ENCODE assay signal across 1 cellular context in the genomic region with DNA sequence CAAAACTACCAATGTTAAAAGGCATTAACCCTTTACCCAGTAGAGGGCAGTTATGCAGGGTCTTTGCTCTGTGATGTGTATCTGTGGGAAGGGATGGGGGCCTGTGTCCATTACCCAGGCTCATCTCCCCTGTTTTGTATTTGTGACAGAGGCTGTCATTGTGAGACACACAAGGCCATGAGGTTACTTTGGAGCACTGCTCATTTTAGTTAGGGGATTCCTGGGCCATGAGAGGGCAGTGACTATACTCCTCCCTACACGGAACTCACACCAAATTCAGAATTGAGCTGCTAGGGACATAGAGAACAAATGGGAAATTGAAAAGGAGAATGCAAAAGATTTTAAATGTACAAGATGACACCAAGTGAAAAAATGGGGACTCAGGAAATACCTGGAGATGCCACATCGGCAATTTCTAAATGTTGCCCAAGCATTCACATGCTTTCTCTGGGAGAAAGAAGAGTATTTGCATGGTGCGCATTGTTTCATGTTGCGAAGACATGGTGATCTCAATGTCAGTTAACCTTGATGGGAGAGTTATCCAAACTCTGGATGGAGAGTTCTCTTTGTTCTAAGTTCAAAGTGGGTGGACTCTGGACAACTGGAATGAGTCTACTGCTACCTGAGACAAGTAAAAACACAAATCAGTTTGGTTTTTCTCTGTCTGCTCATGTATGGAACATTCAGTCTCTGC.
TF ChIP-seq lines count a peak whose summit lies in the region.

No MANE protein-coding gene starts in this region.

TF ChIP-seq in HepG2, 621 proteins besides CTCF, POLR2A, EP300 and RAD21 (continued from another document and continues in another):
- TF ChIP-seq, protein P1, sequence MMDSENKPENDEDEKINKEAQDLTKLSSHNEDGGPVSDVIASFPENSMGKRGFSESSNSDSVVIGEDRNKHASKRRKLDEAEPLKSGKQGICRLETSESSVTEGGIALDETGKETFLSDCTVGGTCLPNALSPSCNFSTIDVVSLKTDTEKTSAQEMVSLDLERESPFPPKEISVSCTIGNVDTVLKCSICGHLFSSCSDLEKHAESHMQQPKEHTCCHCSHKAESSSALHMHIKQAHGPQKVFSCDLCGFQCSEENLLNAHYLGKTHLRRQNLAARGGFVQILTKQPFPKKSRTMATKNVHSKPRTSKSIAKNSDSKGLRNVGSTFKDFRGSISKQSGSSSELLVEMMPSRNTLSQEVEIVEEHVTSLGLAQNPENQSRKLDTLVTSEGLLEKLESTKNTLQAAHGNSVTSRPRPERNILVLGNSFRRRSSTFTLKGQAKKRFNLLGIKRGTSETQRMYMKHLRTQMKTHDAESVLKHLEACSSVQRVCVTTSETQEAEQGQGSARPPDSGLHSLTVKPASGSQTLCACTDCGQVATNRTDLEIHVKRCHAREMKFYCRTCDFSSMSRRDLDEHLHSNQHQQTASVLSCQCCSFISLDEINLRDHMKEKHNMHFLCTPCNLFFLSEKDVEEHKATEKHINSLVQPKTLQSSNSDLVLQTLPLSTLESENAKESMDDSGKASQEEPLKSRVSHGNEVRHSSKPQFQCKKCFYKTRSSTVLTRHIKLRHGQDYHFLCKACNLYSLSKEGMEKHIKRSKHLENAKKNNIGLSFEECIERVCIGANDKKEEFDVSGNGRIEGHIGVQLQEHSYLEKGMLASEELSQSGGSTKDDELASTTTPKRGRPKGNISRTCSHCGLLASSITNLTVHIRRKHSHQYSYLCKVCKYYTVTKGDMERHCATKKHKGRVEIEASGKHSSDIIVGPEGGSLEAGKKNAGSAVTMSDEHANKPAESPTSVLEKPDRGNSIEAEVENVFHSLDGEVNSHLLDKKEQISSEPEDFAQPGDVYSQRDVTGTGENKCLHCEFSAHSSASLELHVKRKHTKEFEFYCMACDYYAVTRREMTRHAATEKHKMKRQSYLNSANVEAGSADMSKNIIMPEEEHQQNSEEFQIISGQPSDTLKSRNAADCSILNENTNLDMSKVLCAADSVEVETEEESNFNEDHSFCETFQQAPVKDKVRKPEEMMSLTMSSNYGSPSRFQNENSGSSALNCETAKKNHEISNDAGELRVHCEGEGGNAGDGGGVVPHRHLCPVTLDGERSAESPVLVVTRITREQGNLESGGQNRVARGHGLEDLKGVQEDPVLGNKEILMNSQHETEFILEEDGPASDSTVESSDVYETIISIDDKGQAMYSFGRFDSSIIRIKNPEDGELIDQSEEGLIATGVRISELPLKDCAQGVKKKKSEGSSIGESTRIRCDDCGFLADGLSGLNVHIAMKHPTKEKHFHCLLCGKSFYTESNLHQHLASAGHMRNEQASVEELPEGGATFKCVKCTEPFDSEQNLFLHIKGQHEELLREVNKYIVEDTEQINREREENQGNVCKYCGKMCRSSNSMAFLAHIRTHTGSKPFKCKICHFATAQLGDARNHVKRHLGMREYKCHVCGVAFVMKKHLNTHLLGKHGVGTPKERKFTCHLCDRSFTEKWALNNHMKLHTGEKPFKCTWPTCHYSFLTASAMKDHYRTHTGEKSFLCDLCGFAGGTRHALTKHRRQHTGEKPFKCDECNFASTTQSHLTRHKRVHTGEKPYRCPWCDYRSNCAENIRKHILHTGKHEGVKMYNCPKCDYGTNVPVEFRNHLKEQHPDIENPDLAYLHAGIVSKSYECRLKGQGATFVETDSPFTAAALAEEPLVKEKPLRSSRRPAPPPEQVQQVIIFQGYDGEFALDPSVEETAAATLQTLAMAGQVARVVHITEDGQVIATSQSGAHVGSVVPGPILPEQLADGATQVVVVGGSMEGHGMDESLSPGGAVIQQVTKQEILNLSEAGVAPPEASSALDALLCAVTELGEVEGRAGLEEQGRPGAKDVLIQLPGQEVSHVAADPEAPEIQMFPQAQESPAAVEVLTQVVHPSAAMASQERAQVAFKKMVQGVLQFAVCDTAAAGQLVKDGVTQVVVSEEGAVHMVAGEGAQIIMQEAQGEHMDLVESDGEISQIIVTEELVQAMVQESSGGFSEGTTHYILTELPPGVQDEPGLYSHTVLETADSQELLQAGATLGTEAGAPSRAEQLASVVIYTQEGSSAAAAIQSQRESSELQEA (CRISPR knock-in tag; IDR thresholded peaks at IDR 0.05; ENCODE audit: not compliant biosample characterization) = no peak
- TF ChIP-seq NFIB (CRISPR knock-in tag; IDR thresholded peaks at IDR 0.05; ENCODE audit: borderline replicate concordance) (no peak), MIER2 (CRISPR knock-in tag; IDR thresholded peaks at IDR 0.05) (0 out of 2 replicates have a peak, but pooled peaks have one; percentile 33), ZNF580 (CRISPR knock-in tag; IDR thresholded peaks at IDR 0.05; ENCODE audit: borderline replicate concordance, low read depth) (no peak), ZNF230 (CRISPR knock-in tag; IDR thresholded peaks at IDR 0.05) (no peak), GATAD2A (CRISPR knock-in tag; IDR thresholded peaks at IDR 0.05) (peak; percentile 68), HDAC2 (CRISPR knock-in tag; IDR thresholded peaks at IDR 0.05) (0 out of 2 replicates have a peak, but pooled peaks have one; percentile 19), NCOR1 (IDR thresholded peaks at IDR 0.05; ENCODE audit: borderline replicate concordance, low read length) (peak; percentile 75; the same call in 1 of the 2 replicates), MTA1 (CRISPR knock-in tag; IDR thresholded peaks at IDR 0.05; ENCODE audit: borderline replicate concordance) (no peak), TP53 (CRISPR knock-in tag; conservative IDR thresholded peaks at IDR 0.05) (no peak), TFE3 (CRISPR knock-in tag; IDR thresholded peaks at IDR 0.05) (no peak), ATF3 (CRISPR knock-in tag; IDR thresholded peaks at IDR 0.05) (no peak), ZNF672 (CRISPR knock-in tag; IDR thresholded peaks at IDR 0.05) (no peak), MAZ (IDR thresholded peaks at IDR 0.05; ENCODE audit: borderline replicate concordance, low read depth, low read length) (no peak), MAZ (CRISPR knock-in tag; IDR thresholded peaks at IDR 0.05; ENCODE audit: low read depth) (no peak), ZNF383 (CRISPR knock-in tag; IDR thresholded peaks at IDR 0.05; ENCODE audit: borderline replicate concordance) (no peak), XRCC5 (optimal IDR thresholded peaks at IDR 0.05; ENCODE audit: low read length) (no peak), EZH2 (conservative IDR thresholded peaks at IDR 0.05; ENCODE audit: low read depth, low read length) (no peak), HMG20A (CRISPR knock-in tag; IDR thresholded peaks at IDR 0.05; ENCODE audit: borderline replicate concordance) (peak; percentile 66), ARID4A (CRISPR knock-in tag; IDR thresholded peaks at IDR 0.05; ENCODE audit: borderline replicate concordance) (no peak)
- TF ChIP-seq, protein P2, sequence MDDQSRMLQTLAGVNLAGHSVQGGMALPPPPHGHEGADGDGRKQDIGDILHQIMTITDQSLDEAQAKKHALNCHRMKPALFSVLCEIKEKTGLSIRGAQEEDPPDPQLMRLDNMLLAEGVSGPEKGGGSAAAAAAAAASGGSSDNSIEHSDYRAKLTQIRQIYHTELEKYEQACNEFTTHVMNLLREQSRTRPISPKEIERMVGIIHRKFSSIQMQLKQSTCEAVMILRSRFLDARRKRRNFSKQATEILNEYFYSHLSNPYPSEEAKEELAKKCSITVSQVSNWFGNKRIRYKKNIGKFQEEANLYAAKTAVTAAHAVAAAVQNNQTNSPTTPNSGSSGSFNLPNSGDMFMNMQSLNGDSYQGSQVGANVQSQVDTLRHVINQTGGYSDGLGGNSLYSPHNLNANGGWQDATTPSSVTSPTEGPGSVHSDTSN (CRISPR knock-in tag; IDR thresholded peaks at IDR 0.05; ENCODE audit: borderline replicate concordance) = no peak
- TF ChIP-seq, protein P3, sequence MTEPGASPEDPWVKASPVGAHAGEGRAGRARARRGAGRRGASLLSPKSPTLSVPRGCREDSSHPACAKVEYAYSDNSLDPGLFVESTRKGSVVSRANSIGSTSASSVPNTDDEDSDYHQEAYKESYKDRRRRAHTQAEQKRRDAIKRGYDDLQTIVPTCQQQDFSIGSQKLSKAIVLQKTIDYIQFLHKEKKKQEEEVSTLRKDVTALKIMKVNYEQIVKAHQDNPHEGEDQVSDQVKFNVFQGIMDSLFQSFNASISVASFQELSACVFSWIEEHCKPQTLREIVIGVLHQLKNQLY (CRISPR knock-in tag; IDR thresholded peaks at IDR 0.05) = no peak
- TF ChIP-seq, protein P4, sequence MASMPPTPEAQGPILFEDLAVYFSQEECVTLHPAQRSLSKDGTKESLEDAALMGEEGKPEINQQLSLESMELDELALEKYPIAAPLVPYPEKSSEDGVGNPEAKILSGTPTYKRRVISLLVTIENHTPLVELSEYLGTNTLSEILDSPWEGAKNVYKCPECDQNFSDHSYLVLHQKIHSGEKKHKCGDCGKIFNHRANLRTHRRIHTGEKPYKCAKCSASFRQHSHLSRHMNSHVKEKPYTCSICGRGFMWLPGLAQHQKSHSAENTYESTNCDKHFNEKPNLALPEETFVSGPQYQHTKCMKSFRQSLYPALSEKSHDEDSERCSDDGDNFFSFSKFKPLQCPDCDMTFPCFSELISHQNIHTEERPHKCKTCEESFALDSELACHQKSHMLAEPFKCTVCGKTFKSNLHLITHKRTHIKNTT (CRISPR knock-in tag; IDR thresholded peaks at IDR 0.05) = no peak
- TF ChIP-seq, protein P5, sequence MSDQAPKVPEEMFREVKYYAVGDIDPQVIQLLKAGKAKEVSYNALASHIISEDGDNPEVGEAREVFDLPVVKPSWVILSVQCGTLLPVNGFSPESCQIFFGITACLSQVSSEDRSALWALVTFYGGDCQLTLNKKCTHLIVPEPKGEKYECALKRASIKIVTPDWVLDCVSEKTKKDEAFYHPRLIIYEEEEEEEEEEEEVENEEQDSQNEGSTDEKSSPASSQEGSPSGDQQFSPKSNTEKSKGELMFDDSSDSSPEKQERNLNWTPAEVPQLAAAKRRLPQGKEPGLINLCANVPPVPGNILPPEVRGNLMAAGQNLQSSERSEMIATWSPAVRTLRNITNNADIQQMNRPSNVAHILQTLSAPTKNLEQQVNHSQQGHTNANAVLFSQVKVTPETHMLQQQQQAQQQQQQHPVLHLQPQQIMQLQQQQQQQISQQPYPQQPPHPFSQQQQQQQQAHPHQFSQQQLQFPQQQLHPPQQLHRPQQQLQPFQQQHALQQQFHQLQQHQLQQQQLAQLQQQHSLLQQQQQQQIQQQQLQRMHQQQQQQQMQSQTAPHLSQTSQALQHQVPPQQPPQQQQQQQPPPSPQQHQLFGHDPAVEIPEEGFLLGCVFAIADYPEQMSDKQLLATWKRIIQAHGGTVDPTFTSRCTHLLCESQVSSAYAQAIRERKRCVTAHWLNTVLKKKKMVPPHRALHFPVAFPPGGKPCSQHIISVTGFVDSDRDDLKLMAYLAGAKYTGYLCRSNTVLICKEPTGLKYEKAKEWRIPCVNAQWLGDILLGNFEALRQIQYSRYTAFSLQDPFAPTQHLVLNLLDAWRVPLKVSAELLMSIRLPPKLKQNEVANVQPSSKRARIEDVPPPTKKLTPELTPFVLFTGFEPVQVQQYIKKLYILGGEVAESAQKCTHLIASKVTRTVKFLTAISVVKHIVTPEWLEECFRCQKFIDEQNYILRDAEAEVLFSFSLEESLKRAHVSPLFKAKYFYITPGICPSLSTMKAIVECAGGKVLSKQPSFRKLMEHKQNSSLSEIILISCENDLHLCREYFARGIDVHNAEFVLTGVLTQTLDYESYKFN (CRISPR knock-in tag; conservative IDR thresholded peaks at IDR 0.05) = peak; percentile 71
- TF ChIP-seq, protein P6, sequence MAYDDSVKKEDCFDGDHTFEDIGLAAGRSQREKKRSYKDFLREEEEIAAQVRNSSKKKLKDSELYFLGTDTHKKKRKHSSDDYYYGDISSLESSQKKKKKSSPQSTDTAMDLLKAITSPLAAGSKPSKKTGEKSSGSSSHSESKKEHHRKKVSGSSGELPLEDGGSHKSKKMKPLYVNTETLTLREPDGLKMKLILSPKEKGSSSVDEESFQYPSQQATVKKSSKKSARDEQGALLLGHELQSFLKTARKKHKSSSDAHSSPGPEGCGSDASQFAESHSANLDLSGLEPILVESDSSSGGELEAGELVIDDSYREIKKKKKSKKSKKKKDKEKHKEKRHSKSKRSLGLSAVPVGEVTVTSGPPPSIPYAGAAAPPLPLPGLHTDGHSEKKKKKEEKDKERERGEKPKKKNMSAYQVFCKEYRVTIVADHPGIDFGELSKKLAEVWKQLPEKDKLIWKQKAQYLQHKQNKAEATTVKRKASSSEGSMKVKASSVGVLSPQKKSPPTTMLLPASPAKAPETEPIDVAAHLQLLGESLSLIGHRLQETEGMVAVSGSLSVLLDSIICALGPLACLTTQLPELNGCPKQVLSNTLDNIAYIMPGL (CRISPR knock-in tag; IDR thresholded peaks at IDR 0.05; ENCODE audit: borderline replicate concordance in 1 of 2, low read depth in 1 of 2) = no peak
